In the genomic region with DNA sequence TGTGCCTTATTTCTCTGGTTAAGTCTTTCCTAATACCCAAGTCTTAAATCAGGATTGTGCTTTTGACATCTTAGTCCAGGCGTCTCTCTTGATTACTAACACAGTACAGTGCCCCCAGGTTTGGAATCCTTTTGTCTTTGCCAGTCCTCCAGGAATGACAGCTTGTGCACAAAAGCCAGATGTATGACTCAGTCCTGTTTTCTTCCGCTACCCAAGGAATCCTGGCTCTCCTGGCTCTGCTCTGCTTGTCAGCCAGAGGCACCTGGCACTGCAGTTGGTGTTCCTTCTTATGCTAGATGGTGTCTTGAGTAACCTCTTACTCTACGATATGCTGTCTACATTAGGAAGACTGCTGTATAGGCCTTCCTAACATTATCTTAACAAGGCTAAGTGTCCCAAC, we compare ENCODE assay signal across 13 cellular contexts.
DNase-seq lines count a peak whose midpoint lies in the region; ATAC-seq and TF ChIP-seq lines count a peak whose summit lies in the region.
"Had no signal": no experiment of that assay in that cellular context is flagged by ENCODE, and none has a peak within 500 bp of the region (broad histone marks: within the 10 kb centered on the region; RNA-seq: fewer than 3 reads in every experiment).

No MANE protein-coding gene starts in this region.

- CTCF ChIA-PET in PC-3 (lab: Charles Lee): no interaction called here
- CTCF ChIA-PET in CD8-positive, alpha-beta T cell (lab: Charles Lee): no interaction called here

- BruUV-seq in PC-3 (replicated peaks; lab: Mats Ljungman, UMichigan): no TSS peak

- H3K27ac ChIP-seq in PC-3 (ENCODE audit: low read length) (no peak overlapping the region), thoracic aorta (no peak overlapping the region)
- H3K27ac ChIP-seq in CD8-positive, alpha-beta T cell (ENCODE audit: low read depth, low read length): no peak overlapping the region
- H3K27ac ChIP-seq: KMS-11 had no signal

- H4K20me1 ChIP-seq in PC-3 (ENCODE audit: low read length): no peaks in the 10 kb centered on the region

- intact Hi-C loops in PC-3 (cut with micrococcal nuclease): no loop called here
- intact Hi-C loops in CD8-positive, alpha-beta T cell (cut with DNase I, micrococcal nuclease): no loop called here

- peaks cover 0 to 3% (median 0%) of the 10 kb centered on the region in 6 donors for H3K9me3 Mint-ChIP-seq in immature natural killer cell
- H3K9me3 Mint-ChIP-seq in mesothelial cell of epicardium: peaks cover 3% of the 10 kb centered on the region
- H3K9me3 Mint-ChIP-seq in CD8-positive, alpha-beta T cell: no peaks in the 10 kb centered on the region

- H3K27me3 Mint-ChIP-seq in immature natural killer cell (ENCODE audit: low read depth in 3 of 3) (peaks cover 0 to 1% (median 0%) of the 10 kb centered on the region in 3 donors), mesothelial cell of epicardium (ENCODE audit: low read depth) (no peaks in the 10 kb centered on the region)
- H3K27me3 Mint-ChIP-seq in CD8-positive, alpha-beta T cell (ENCODE audit: low read depth): no peaks in the 10 kb centered on the region

- H3K36me3 ChIP-seq in PC-3 (ENCODE audit: low read depth, low read length): no peaks in the 10 kb centered on the region
- H3K36me3 ChIP-seq in thoracic aorta: no peaks in the 10 kb centered on the region
- no peaks in the 10 kb centered on the region for H3K36me3 ChIP-seq in CD8-positive, alpha-beta T cell (ENCODE audit: insufficient read depth, low read length)

- H3K27ac Mint-ChIP-seq in immature natural killer cell: no peak overlapping the region
- no peak overlapping the region for H3K27ac Mint-ChIP-seq in mesothelial cell of epicardium
- no peak overlapping the region for H3K27ac Mint-ChIP-seq in CD8-positive, alpha-beta T cell

- no peak overlapping the region for H3K4me2 ChIP-seq in PC-3 (ENCODE audit: low read length)
- H3K4me2 ChIP-seq: KMS-11 had no signal

- DNase-seq in PC-3: peak; percentile 67
- peak; percentile 58 for DNase-seq in fibroblast of the aortic adventitia (ENCODE audit: low read depth)
- DNase-seq in thoracic aorta (ENCODE audit: low spot score): no peak
- no peak for DNase-seq in immature natural killer cell
- no peak for DNase-seq in mesothelial cell of epicardium (ENCODE audit: low spot score in 2 of 2, unreplicated experiment in 2 of 2)
- DNase-seq in CD8-positive, alpha-beta T cell: no peak
- DNase-seq: activated T-cell treated with anti-CD3 and anti-CD28 coated beads for 4 hours; DMS153; NCI-H2171; stimulated activated naive CD4-positive, alpha-beta T cell treated with Interleukin-2 at 50 U/mL for 16 hours had no signal

- ATAC-seq in GM21825 (IDR thresholded peaks at IDR 0.05; ENCODE audit: unreplicated experiment) (peak; percentile 12), PC-3 (peak; percentile 85), thoracic aorta (ENCODE audit: insufficient number of reproducible peaks, low FRiP score, low read depth) (peak; percentile 69)
- ATAC-seq in CD8-positive, alpha-beta T cell: no peak
- ATAC-seq: Right ventricle myocardium inferior had no signal

- H3K4me1 ChIP-seq in PC-3 (ENCODE audit: insufficient read depth, low read length): peaks cover 17% of the 10 kb centered on the region
- H3K4me1 ChIP-seq in thoracic aorta (ENCODE audit: control insufficient read depth in 1 of 2, low read depth in 2 of 2): peaks cover 0 to 10% of the 10 kb centered on the region in 2 donors
- no peaks in the 10 kb centered on the region for H3K4me1 ChIP-seq in CD8-positive, alpha-beta T cell (ENCODE audit: insufficient read depth, low read length)

- H3K36me3 Mint-ChIP-seq in immature natural killer cell (no peaks in the 10 kb centered on the region), mesothelial cell of epicardium (peaks cover 2% of the 10 kb centered on the region)
- H3K36me3 Mint-ChIP-seq in CD8-positive, alpha-beta T cell: no peaks in the 10 kb centered on the region

- no peak overlapping the region for H2AFZ ChIP-seq in PC-3 (ENCODE audit: low read length)

- POLR2A ChIA-PET in PC-3 (lab: Charles Lee; ENCODE audit: unreplicated experiment): no interaction called here
- POLR2A ChIA-PET in CD8-positive, alpha-beta T cell (lab: Charles Lee): no interaction called here

- H3K27me3 ChIP-seq in PC-3 (ENCODE audit: low read length): no peaks in the 10 kb centered on the region
- H3K27me3 ChIP-seq in thoracic aorta (replicated peaks; ENCODE audit: insufficient read depth): no peaks in the 10 kb centered on the region
- peaks cover 3% of the 10 kb centered on the region for H3K27me3 ChIP-seq in CD8-positive, alpha-beta T cell (ENCODE audit: insufficient read depth, low read length)

- no peak overlapping the region for H3K4me3 Mint-ChIP-seq in immature natural killer cell
- H3K4me3 Mint-ChIP-seq in mesothelial cell of epicardium: no peak overlapping the region
- no peak overlapping the region for H3K4me3 Mint-ChIP-seq in CD8-positive, alpha-beta T cell

- no peaks in the 10 kb centered on the region for H3K79me2 ChIP-seq in PC-3 (ENCODE audit: low read length)

- H3F3A ChIP-seq in PC-3 (ENCODE audit: low read length, unreplicated experiment): no peaks in the 10 kb centered on the region

- no peak for TF ChIP-seq CTCF in PC-3 (conservative IDR thresholded peaks at IDR 0.05; ENCODE audit: low read depth, low read length)
- no peak for TF ChIP-seq CTCF in fibroblast of the aortic adventitia (IDR thresholded peaks at IDR 0.05; ENCODE audit: insufficient read depth, low read length)
- TF ChIP-seq CTCF in thoracic aorta (IDR thresholded peaks at IDR 0.05): no peak
- no peak for TF ChIP-seq CTCF in mesothelial cell of epicardium (IDR thresholded peaks at IDR 0.05; ENCODE audit: unreplicated experiment)
- no peak for TF ChIP-seq CTCF in CD8-positive, alpha-beta T cell (IDR thresholded peaks at IDR 0.05)

- H3K9ac ChIP-seq in PC-3 (ENCODE audit: low read length): no peak overlapping the region
- H3K9ac ChIP-seq: KMS-11 had no signal

- H3K9me2 ChIP-seq in PC-3 (replicated peaks; ENCODE audit: low read length): no peaks in the 10 kb centered on the region

- H3K4me1 Mint-ChIP-seq in immature natural killer cell: no peaks in the 10 kb centered on the region
- peaks cover 16% of the 10 kb centered on the region for H3K4me1 Mint-ChIP-seq in mesothelial cell of epicardium
- no peaks in the 10 kb centered on the region for H3K4me1 Mint-ChIP-seq in CD8-positive, alpha-beta T cell (ENCODE audit: low read depth)

- H3K4me3 ChIP-seq in PC-3 (ENCODE audit: low read length) (no peak overlapping the region), fibroblast of the aortic adventitia (ENCODE audit: low read depth, low read length) (no peak overlapping the region), thoracic aorta (no peak overlapping the region)
- no peak overlapping the region for H3K4me3 ChIP-seq in CD8-positive, alpha-beta T cell (ENCODE audit: low read depth, low read length)

- H3K9me3 ChIP-seq in PC-3 (ENCODE audit: low read length) (no peaks in the 10 kb centered on the region), thoracic aorta (no peaks in the 10 kb centered on the region)
- H3K9me3 ChIP-seq in CD8-positive, alpha-beta T cell (ENCODE audit: low read length): no peaks in the 10 kb centered on the region

Comparison
In these comparisons a context has a peak if more than half of its experiments do, and no peak if none do; other contexts are left out.
1. DNase-seq: peak in PC-3 (single experiment) and fibroblast of the aortic adventitia (single experiment); none in thoracic aorta (single experiment), immature natural killer cell (0 of 3), mesothelial cell of epicardium (0 of 2) and CD8-positive, alpha-beta T cell (0 of 7).